Comparison of ENCODE assay signal across 7 cellular contexts in the genomic region with DNA sequence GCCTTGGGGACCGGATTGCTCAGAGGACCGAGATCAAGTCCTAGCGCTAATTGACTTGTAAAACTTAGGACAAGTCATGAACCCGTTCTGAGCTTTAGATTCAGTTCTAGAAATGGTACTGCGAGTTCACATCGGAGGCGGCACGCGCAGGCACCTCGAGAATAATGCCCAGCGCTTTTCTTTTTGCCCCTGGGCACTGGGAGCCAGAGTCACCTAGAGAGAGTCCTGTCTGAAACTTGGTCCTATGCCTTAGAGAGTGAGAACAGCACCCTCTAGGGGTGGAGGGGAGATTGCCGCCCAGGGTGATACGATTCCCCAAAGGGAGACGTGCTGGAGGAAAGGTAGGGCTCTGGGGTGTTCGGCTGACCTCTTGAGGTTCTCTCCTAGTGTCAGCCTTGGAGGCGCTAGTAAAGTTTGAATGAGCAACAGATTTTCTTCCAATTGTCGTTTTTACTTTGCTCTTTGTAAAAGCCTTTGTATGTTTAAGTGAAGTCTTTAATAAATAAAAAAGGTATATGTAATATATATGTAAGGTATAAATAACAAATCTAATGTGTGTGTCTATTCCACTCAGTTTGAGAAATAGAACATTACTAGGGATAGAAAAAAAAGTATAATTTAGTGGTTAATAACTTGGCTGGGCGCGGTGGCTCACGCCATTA. TPM values are rescaled to one million over a fixed set of nuclear protein-coding genes. Genes with fewer than 3 reads are reported as not detected.
DNase-seq lines count a peak whose midpoint lies in the region; ATAC-seq, FAIRE-seq and TF ChIP-seq lines count a peak whose summit lies in the region.

No MANE protein-coding gene starts in this region.

- intact Hi-C loops in ascending aorta (cut with DNase I), result loop anchor here (1.0 to 5.0 kb wide), 2 partner anchors 87 to 233 kb away; partner anchors contain the start of genes ABCC5 and FAM131A

- ATAC-seq in HG02885 (IDR thresholded peaks at IDR 0.05; ENCODE audit: poor library complexity, unreplicated experiment), result peak; percentile 78

- H3K4me3 ChIP-seq in ascending aorta (peak overlapping the region; percentile 70 to 86), retinal pigment epithelial cell (ENCODE audit: low read length) (peak overlapping the region; percentile 69)

- no peaks in the 10 kb centered on the region for H3K9me3 ChIP-seq in ascending aorta

- no peak for TF ChIP-seq POLR2A in GM12892 (IDR thresholded peaks at IDR 0.05; ENCODE audit: low read depth, low read length)

- peak; percentile 80 for FAIRE-seq in GM12892 (lab: Jason Lieb, UNC)

- no peaks in the 10 kb centered on the region for H3K27me3 ChIP-seq in ascending aorta

- H3K4me1 ChIP-seq in ascending aorta, result peaks cover 0 to 14% of the 10 kb centered on the region in 2 donors

- peak; percentile 78 to 90 (median 88) for TF ChIP-seq CTCF in ascending aorta (IDR thresholded peaks at IDR 0.05)
- peak; percentile 99 for TF ChIP-seq CTCF in retinal pigment epithelial cell (conservative IDR thresholded peaks at IDR 0.05; ENCODE audit: low read depth, low read length)

- H3K27ac ChIP-seq in ascending aorta, result peak overlapping the region in 1 of 2 donors; percentile 45

- peaks cover 3 to 5% of the 10 kb centered on the region in 2 donors for H3K36me3 ChIP-seq in ascending aorta

- peak; percentile 80 for DNase-seq in GM12892 (ENCODE audit: insufficient read length)
- peak; percentile 95 for DNase-seq in NCI-H146 (lab: John Stamatoyannopoulos, UW)
- DNase-seq in T-helper 1 cell, result peak; percentile 70 to 89 (median 80)
- DNase-seq in ascending aorta (ENCODE audit: low spot score in 2 of 2), result peak; percentile 55 to 94
- peak; percentile 63 to 82 for DNase-seq in hippocampal formation (lab: John Stamatoyannopoulos, UW)
- DNase-seq in retinal pigment epithelial cell (ENCODE audit: low read depth), result peak; percentile 56

RNA-seq across cellular contexts. Expression of gene EEF1AKMT4, which starts 0.8 kb away (rescaled TPM):
- polyA plus RNA-seq in GM12892 (2012; ENCODE audit: missing spikeins), result 5.6 TPM
- 4.8 TPM for total RNA-seq in ascending aorta

RNA-seq across cellular contexts. Expression of gene ALG3, which starts 1.5 kb away (rescaled TPM):
- polyA plus RNA-seq in GM12892 (2012; ENCODE audit: missing spikeins), result 16.7 TPM
- total RNA-seq in ascending aorta, result 167 TPM

RNA-seq across cellular contexts. Expression of gene CAMK2N2, which starts 11.1 kb away (rescaled TPM):
- not detected for polyA plus RNA-seq in GM12892 (2012; ENCODE audit: missing spikeins)
- not detected for total RNA-seq in ascending aorta

RNA-seq across cellular contexts. Expression of gene VWA5B2, which starts 20.9 kb away (rescaled TPM):
- not detected for polyA plus RNA-seq in GM12892 (2012; ENCODE audit: missing spikeins)
- total RNA-seq in ascending aorta, result 0.32 TPM

RNA-seq across cellular contexts. Expression of gene ECE2, which starts 25.5 kb away (rescaled TPM):
- not detected for polyA plus RNA-seq in GM12892 (2012; ENCODE audit: missing spikeins)
- total RNA-seq in ascending aorta, result not detected
